Comparison of ENCODE assay signal across 1 cellular context in the genomic region with DNA sequence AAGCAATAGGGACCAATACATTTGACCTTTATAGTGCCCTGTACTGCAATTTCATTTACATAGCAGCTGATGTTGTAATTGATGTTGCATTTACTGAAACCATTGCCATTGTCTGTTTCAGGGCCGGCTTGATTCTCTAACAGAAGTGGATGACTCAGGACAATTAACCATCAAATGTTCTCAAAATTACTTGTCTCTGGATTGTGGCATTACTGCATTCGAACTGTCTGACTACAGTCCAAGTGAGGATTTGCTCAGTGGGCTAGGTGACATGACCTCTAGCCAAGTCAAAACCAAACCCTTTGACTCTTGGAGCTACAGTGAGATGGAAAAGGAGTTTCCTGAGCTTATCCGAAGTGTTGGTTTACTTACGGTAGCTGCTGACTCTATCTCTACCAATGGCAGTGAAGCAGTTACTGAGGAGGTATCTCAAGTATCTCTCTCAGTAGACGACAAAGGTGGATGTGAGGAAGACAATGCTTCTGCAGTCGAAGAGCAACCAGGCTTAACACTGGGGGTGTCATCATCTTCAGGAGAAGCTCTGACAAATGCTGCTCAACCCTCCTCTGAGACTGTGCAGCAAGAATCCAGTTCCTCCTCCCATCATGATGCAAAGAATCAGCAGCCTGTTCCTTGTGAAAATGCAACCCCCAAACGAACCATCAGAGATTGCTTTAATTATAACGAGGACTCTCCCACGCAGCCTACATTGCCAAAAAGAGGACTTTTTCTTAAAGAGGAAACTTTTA.
TF ChIP-seq lines count a peak whose summit lies in the region.

No MANE protein-coding gene starts in this region.

TF ChIP-seq in H1, 55 proteins besides CTCF, POLR2A, EP300 and RAD21 (continued from another document):
- TF ChIP-seq, protein P1, sequence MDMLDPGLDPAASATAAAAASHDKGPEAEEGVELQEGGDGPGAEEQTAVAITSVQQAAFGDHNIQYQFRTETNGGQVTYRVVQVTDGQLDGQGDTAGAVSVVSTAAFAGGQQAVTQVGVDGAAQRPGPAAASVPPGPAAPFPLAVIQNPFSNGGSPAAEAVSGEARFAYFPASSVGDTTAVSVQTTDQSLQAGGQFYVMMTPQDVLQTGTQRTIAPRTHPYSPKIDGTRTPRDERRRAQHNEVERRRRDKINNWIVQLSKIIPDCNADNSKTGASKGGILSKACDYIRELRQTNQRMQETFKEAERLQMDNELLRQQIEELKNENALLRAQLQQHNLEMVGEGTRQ (IDR thresholded peaks at IDR 0.05; ENCODE audit: low read length) = no peak
